ENCODE assay signal across 1 cellular context in the genomic region with DNA sequence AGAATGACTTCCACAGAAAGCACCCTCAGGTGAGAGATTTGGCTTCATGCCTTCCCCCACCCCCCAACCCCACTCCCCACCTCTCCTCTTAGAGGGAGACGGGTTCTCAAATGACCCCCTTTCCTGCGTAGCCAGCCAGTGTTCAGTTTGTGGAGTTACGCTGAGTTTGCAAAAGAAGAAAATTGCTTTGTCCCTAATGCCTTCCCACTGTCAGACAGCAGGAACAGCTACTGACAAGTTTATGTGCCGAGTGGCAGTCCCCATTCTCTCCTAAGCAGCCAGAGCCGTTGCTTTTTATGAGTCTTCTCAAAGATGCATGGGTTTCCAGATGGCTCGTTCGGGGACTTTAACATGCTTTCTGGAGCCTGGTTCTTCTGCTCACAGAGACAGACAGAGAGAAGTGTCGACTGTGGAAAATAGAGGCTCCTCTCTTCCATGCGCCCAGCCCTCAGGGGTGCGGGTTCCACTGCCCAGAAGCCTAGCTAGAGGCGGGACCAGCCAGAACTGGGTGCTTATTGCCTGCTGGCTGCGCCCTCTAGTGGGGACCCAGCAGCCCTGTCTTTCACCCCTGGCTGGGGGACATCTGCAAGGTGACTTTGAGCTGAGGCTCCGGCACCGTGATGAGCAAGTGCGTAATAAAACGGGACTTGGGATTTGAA.
A peak's percentile ranks its signal among the peaks of the same experiment; 100 is the strongest.
TF ChIP-seq lines count a peak whose summit lies in the region.

No MANE protein-coding gene starts in this region.

TF ChIP-seq in HepG2, 621 proteins besides CTCF, POLR2A, EP300 and RAD21 (continued from another document and continues in another):
- TF ChIP-seq, protein P1, sequence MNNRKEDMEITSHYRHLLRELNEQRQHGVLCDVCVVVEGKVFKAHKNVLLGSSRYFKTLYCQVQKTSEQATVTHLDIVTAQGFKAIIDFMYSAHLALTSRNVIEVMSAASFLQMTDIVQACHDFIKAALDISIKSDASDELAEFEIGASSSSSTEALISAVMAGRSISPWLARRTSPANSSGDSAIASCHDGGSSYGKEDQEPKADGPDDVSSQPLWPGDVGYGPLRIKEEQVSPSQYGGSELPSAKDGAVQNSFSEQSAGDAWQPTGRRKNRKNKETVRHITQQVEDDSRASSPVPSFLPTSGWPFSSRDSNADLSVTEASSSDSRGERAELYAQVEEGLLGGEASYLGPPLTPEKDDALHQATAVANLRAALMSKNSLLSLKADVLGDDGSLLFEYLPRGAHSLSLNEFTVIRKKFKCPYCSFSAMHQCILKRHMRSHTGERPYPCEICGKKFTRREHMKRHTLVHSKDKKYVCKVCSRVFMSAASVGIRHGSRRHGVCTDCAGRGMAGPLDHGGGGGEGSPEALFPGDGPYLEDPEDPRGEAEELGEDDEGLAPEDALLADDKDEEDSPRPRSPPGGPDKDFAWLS (CRISPR knock-in tag; IDR thresholded peaks at IDR 0.05; ENCODE audit: borderline replicate concordance) = no peak
- peak; percentile 61; the same call in 1 of the 2 replicates for TF ChIP-seq ZBTB7B (CRISPR knock-in tag; IDR thresholded peaks at IDR 0.05)
- TF ChIP-seq ZNF660 (CRISPR knock-in tag; IDR thresholded peaks at IDR 0.05; ENCODE audit: borderline replicate concordance, low read depth) = no peak
- TF ChIP-seq ZNF225 (CRISPR knock-in tag; IDR thresholded peaks at IDR 0.05) = peak; percentile 60; the same call in 1 of the 2 replicates
- no peak for TF ChIP-seq ZFP62 (CRISPR knock-in tag; IDR thresholded peaks at IDR 0.05)
- TF ChIP-seq TOPORS (CRISPR knock-in tag; IDR thresholded peaks at IDR 0.05) = no peak
- TF ChIP-seq FOXJ3 (CRISPR knock-in tag; IDR thresholded peaks at IDR 0.05; ENCODE audit: borderline replicate concordance) = no peak
- no peak for TF ChIP-seq NR1H2 (CRISPR knock-in tag; IDR thresholded peaks at IDR 0.05; ENCODE audit: borderline replicate concordance, low read depth)
- TF ChIP-seq, protein P2, sequence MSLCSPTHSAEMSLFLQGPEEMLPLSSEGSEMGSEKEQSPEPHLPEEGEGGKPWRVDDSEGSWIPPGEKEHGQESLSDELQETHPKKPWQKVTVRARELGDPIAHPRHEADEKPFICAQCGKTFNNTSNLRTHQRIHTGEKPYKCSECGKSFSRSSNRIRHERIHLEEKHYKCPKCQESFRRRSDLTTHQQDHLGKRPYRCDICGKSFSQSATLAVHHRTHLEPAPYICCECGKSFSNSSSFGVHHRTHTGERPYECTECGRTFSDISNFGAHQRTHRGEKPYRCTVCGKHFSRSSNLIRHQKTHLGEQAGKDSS (CRISPR knock-in tag; IDR thresholded peaks at IDR 0.05; ENCODE audit: borderline replicate concordance, low read depth) = no peak
- no peak for TF ChIP-seq TBP (CRISPR knock-in tag; IDR thresholded peaks at IDR 0.05)
- no peak for TF ChIP-seq CHD4 (IDR thresholded peaks at IDR 0.05; ENCODE audit: borderline replicate concordance, low read length)
- TF ChIP-seq HHEX (CRISPR knock-in tag; IDR thresholded peaks at IDR 0.05) = no peak
- peak; percentile 52; the same call in 1 of the 2 replicates for TF ChIP-seq ELF3 (CRISPR knock-in tag; IDR thresholded peaks at IDR 0.05)
- no peak for TF ChIP-seq ZNF780A (CRISPR knock-in tag; IDR thresholded peaks at IDR 0.05)
- no peak for TF ChIP-seq ZSCAN20 (CRISPR knock-in tag; IDR thresholded peaks at IDR 0.05; ENCODE audit: borderline replicate concordance)
- TF ChIP-seq NCOA1 (CRISPR knock-in tag; IDR thresholded peaks at IDR 0.05) = no peak
- TF ChIP-seq NKX3-1 (CRISPR knock-in tag; IDR thresholded peaks at IDR 0.05) = no peak
- TF ChIP-seq, protein P3, sequence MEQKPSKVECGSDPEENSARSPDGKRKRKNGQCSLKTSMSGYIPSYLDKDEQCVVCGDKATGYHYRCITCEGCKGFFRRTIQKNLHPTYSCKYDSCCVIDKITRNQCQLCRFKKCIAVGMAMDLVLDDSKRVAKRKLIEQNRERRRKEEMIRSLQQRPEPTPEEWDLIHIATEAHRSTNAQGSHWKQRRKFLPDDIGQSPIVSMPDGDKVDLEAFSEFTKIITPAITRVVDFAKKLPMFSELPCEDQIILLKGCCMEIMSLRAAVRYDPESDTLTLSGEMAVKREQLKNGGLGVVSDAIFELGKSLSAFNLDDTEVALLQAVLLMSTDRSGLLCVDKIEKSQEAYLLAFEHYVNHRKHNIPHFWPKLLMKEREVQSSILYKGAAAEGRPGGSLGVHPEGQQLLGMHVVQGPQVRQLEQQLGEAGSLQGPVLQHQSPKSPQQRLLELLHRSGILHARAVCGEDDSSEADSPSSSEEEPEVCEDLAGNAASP (CRISPR knock-in tag; IDR thresholded peaks at IDR 0.05; ENCODE audit: borderline replicate concordance) = peak; percentile 33; the same call in 1 of the 2 replicates
- TF ChIP-seq, protein P4, sequence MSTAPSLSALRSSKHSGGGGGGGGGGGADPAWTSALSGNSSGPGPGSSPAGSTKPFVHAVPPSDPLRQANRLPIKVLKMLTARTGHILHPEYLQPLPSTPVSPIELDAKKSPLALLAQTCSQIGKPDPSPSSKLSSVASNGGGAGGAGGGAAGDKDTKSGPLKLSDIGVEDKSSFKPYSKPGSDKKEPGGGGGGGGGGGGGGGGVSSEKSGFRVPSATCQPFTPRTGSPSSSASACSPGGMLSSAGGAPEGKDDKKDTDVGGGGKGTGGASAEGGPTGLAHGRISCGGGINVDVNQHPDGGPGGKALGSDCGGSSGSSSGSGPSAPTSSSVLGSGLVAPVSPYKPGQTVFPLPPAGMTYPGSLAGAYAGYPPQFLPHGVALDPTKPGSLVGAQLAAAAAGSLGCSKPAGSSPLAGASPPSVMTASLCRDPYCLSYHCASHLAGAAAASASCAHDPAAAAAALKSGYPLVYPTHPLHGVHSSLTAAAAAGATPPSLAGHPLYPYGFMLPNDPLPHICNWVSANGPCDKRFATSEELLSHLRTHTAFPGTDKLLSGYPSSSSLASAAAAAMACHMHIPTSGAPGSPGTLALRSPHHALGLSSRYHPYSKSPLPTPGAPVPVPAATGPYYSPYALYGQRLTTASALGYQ (CRISPR knock-in tag; IDR thresholded peaks at IDR 0.05) = no peak
- no peak for TF ChIP-seq ZNF546 (CRISPR knock-in tag; conservative IDR thresholded peaks at IDR 0.05)
- no peak for TF ChIP-seq ZSCAN29 (CRISPR knock-in tag; conservative IDR thresholded peaks at IDR 0.05)
- TF ChIP-seq ZNF556 (CRISPR knock-in tag; IDR thresholded peaks at IDR 0.05; ENCODE audit: borderline replicate concordance) = no peak; the same call in 1 of the 2 replicates
- TF ChIP-seq MYNN (CRISPR knock-in tag; IDR thresholded peaks at IDR 0.05; ENCODE audit: low read depth) = no peak
- no peak for TF ChIP-seq POLR2G (IDR thresholded peaks at IDR 0.05; ENCODE audit: low read depth, low read length)
- TF ChIP-seq, protein P5, sequence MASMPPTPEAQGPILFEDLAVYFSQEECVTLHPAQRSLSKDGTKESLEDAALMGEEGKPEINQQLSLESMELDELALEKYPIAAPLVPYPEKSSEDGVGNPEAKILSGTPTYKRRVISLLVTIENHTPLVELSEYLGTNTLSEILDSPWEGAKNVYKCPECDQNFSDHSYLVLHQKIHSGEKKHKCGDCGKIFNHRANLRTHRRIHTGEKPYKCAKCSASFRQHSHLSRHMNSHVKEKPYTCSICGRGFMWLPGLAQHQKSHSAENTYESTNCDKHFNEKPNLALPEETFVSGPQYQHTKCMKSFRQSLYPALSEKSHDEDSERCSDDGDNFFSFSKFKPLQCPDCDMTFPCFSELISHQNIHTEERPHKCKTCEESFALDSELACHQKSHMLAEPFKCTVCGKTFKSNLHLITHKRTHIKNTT (CRISPR knock-in tag; IDR thresholded peaks at IDR 0.05) = no peak
- no peak for TF ChIP-seq ZBTB20 (CRISPR knock-in tag; IDR thresholded peaks at IDR 0.05; ENCODE audit: borderline replicate concordance, low read depth)
- TF ChIP-seq, protein P6, sequence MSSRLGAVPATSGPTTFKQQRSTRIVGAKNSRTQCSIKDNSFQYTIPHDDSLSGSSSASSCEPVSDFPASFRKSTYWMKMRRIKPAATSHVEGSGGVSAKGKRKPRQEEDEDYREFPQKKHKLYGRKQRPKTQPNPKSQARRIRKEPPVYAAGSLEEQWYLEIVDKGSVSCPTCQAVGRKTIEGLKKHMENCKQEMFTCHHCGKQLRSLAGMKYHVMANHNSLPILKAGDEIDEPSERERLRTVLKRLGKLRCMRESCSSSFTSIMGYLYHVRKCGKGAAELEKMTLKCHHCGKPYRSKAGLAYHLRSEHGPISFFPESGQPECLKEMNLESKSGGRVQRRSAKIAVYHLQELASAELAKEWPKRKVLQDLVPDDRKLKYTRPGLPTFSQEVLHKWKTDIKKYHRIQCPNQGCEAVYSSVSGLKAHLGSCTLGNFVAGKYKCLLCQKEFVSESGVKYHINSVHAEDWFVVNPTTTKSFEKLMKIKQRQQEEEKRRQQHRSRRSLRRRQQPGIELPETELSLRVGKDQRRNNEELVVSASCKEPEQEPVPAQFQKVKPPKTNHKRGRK (CRISPR knock-in tag; IDR thresholded peaks at IDR 0.05) = no peak
- TF ChIP-seq ZNF883 (CRISPR knock-in tag; IDR thresholded peaks at IDR 0.05; ENCODE audit: not compliant biosample characterization) = no peak
- TF ChIP-seq, protein P7, sequence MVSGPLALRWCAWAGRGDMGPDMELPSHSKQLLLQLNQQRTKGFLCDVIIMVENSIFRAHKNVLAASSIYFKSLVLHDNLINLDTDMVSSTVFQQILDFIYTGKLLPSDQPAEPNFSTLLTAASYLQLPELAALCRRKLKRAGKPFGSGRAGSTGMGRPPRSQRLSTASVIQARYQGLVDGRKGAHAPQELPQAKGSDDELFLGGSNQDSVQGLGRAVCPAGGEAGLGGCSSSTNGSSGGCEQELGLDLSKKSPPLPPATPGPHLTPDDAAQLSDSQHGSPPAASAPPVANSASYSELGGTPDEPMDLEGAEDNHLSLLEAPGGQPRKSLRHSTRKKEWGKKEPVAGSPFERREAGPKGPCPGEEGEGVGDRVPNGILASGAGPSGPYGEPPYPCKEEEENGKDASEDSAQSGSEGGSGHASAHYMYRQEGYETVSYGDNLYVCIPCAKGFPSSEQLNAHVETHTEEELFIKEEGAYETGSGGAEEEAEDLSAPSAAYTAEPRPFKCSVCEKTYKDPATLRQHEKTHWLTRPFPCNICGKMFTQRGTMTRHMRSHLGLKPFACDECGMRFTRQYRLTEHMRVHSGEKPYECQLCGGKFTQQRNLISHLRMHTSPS (CRISPR knock-in tag; IDR thresholded peaks at IDR 0.05; ENCODE audit: low read depth) = no peak
- TF ChIP-seq KLF11 (CRISPR knock-in tag; IDR thresholded peaks at IDR 0.05) = no peak
- no peak for TF ChIP-seq HOXA7 (CRISPR knock-in tag; IDR thresholded peaks at IDR 0.05)
- no peak for TF ChIP-seq KLF9 (CRISPR knock-in tag; IDR thresholded peaks at IDR 0.05; ENCODE audit: low read depth)
- TF ChIP-seq, protein P8, sequence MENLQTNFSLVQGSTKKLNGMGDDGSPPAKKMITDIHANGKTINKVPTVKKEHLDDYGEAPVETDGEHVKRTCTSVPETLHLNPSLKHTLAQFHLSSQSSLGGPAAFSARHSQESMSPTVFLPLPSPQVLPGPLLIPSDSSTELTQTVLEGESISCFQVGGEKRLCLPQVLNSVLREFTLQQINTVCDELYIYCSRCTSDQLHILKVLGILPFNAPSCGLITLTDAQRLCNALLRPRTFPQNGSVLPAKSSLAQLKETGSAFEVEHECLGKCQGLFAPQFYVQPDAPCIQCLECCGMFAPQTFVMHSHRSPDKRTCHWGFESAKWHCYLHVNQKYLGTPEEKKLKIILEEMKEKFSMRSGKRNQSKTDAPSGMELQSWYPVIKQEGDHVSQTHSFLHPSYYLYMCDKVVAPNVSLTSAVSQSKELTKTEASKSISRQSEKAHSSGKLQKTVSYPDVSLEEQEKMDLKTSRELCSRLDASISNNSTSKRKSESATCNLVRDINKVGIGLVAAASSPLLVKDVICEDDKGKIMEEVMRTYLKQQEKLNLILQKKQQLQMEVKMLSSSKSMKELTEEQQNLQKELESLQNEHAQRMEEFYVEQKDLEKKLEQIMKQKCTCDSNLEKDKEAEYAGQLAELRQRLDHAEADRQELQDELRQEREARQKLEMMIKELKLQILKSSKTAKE (CRISPR knock-in tag; IDR thresholded peaks at IDR 0.05; ENCODE audit: borderline replicate concordance) = 0 out of 2 replicates have a peak, but pooled peaks have one; percentile 22
- no peak for TF ChIP-seq CEBPB (IDR thresholded peaks at IDR 0.05; ENCODE audit: borderline replicate concordance, low read depth, low read length)
- TF ChIP-seq, protein P9, sequence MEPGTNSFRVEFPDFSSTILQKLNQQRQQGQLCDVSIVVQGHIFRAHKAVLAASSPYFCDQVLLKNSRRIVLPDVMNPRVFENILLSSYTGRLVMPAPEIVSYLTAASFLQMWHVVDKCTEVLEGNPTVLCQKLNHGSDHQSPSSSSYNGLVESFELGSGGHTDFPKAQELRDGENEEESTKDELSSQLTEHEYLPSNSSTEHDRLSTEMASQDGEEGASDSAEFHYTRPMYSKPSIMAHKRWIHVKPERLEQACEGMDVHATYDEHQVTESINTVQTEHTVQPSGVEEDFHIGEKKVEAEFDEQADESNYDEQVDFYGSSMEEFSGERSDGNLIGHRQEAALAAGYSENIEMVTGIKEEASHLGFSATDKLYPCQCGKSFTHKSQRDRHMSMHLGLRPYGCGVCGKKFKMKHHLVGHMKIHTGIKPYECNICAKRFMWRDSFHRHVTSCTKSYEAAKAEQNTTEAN (CRISPR knock-in tag; conservative IDR thresholded peaks at IDR 0.05) = no peak
- no peak for TF ChIP-seq ZMAT3 (CRISPR knock-in tag; conservative IDR thresholded peaks at IDR 0.05)
- TF ChIP-seq, protein P10, sequence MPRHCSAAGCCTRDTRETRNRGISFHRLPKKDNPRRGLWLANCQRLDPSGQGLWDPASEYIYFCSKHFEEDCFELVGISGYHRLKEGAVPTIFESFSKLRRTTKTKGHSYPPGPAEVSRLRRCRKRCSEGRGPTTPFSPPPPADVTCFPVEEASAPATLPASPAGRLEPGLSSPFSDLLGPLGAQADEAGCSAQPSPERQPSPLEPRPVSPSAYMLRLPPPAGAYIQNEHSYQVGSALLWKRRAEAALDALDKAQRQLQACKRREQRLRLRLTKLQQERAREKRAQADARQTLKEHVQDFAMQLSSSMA (CRISPR knock-in tag; IDR thresholded peaks at IDR 0.05) = no peak
- TF ChIP-seq SP5 (CRISPR knock-in tag; IDR thresholded peaks at IDR 0.05; ENCODE audit: borderline replicate concordance, low read depth) = 0 out of 2 replicates have a peak, but pooled peaks have one; percentile 39
- TF ChIP-seq ZNF530 (CRISPR knock-in tag; IDR thresholded peaks at IDR 0.05; ENCODE audit: low read depth) = no peak
- TF ChIP-seq TBL1XR1 (IDR thresholded peaks at IDR 0.05; ENCODE audit: borderline replicate concordance, low read length, partially characterized antibody) = no peak
- TF ChIP-seq SIX4 (CRISPR knock-in tag; IDR thresholded peaks at IDR 0.05) = no peak
- TF ChIP-seq, protein P11, sequence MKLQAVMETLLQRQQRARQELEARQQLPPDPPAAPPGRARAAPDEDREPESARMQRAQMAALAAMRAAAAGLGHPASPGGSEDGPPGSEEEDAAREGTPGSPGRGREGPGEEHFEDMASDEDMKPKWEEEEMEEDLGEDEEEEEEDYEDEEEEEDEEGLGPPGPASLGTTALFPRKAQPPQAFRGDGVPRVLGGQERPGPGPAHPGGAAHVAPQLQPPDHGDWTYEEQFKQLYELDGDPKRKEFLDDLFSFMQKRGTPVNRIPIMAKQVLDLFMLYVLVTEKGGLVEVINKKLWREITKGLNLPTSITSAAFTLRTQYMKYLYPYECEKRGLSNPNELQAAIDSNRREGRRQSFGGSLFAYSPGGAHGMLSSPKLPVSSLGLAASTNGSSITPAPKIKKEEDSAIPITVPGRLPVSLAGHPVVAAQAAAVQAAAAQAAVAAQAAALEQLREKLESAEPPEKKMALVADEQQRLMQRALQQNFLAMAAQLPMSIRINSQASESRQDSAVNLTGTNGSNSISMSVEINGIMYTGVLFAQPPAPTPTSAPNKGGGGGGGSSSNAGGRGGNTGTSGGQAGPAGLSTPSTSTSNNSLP (IDR thresholded peaks at IDR 0.05; ENCODE audit: low read depth, low read length) = no peak
- TF ChIP-seq RBM22 (optimal IDR thresholded peaks at IDR 0.05; ENCODE audit: low read length) = no peak
- no peak for TF ChIP-seq U2AF1 (optimal IDR thresholded peaks at IDR 0.05; ENCODE audit: low read depth, low read length)
